Comparison of ENCODE assay signal across 10 cellular contexts in genomic region chr7:4845740-4846142, GRCh38. TPM values are rescaled to one million over a fixed set of nuclear protein-coding genes. Genes with fewer than 3 reads are reported as not detected.
DNase-seq lines count a peak whose midpoint lies in the region; ATAC-seq and TF ChIP-seq lines count a peak whose summit lies in the region.
"Had no signal": no experiment of that assay in that cellular context is flagged by ENCODE, and none has a peak within 500 bp of the region (broad histone marks: within the 10 kb centered on the region; RNA-seq: fewer than 3 reads in every experiment).

No MANE protein-coding gene starts in this region.

- H3K27me3 Mint-ChIP-seq in progenitor cell of endocrine pancreas = peaks cover 14% of the 10 kb centered on the region
- H3K27me3 Mint-ChIP-seq in activated T-helper 17 cell treated with anti-CD3 and anti-CD28 coated beads, Interleukin-2, amount 50 U/mL, for 72 hours = peaks cover 7% of the 10 kb centered on the region

- H3K4me3 ChIP-seq in foreskin fibroblast (ENCODE audit: low read depth in 1 of 2, low read length in 2 of 2) = no peak overlapping the region

- no peaks in the 10 kb centered on the region for H3K36me3 Mint-ChIP-seq in progenitor cell of endocrine pancreas (ENCODE audit: insufficient read depth)
- H3K36me3 Mint-ChIP-seq in activated T-helper 17 cell treated with anti-CD3 and anti-CD28 coated beads, Interleukin-2, amount 50 U/mL, for 72 hours (ENCODE audit: low read depth) = no peaks in the 10 kb centered on the region

- H3K4me1 ChIP-seq in foreskin keratinocyte = no peaks in the 10 kb centered on the region

- no peaks in the 10 kb centered on the region for H3K4me1 Mint-ChIP-seq in progenitor cell of endocrine pancreas (ENCODE audit: low read depth)
- no peaks in the 10 kb centered on the region for H3K4me1 Mint-ChIP-seq in activated T-helper 17 cell treated with anti-CD3 and anti-CD28 coated beads, Interleukin-2, amount 50 U/mL, for 72 hours

- peak overlapping the region; percentile 52 for H3K4me3 Mint-ChIP-seq in progenitor cell of endocrine pancreas (ENCODE audit: low read depth)
- no peak overlapping the region for H3K4me3 Mint-ChIP-seq in activated T-helper 17 cell treated with anti-CD3 and anti-CD28 coated beads, Interleukin-2, amount 50 U/mL, for 72 hours

- ATAC-seq in HG02678 (IDR thresholded peaks at IDR 0.05; ENCODE audit: unreplicated experiment) (no peak), foreskin keratinocyte (no peak)
- ATAC-seq in activated T-helper 17 cell treated with anti-CD3 and anti-CD28 coated beads, Interleukin-2, amount 50 U/mL, for 72 hours (replicated peaks) = no peak

- DNase-seq in ELF-1 (ENCODE audit: low read depth, low spot score) (peak; percentile 79), NCI-H69 (lab: John Stamatoyannopoulos, UW) (peak; percentile 85), foreskin fibroblast (peak in 1 of 2 donors; percentile 21), progenitor cell of endocrine pancreas (ENCODE audit: low spot score, unreplicated experiment) (no peak), NCI-H345 treated with DMSO at 0.1 percent for 48 hours (lab: John Stamatoyannopoulos, UW; ENCODE audit: unreplicated experiment) (no peak), foreskin keratinocyte (no peak)
- DNase-seq: islet precursor cell, NCI-H2081 treated with DMSO at 0.1 percent for 48 hours had no signal

- no peaks in the 10 kb centered on the region for H3K9me3 Mint-ChIP-seq in progenitor cell of endocrine pancreas (ENCODE audit: low read depth)
- H3K9me3 Mint-ChIP-seq in activated T-helper 17 cell treated with anti-CD3 and anti-CD28 coated beads, Interleukin-2, amount 50 U/mL, for 72 hours = no peaks in the 10 kb centered on the region

- TF ChIP-seq CTCF in foreskin fibroblast (IDR thresholded peaks at IDR 0.05; ENCODE audit: low read depth, low read length) = peak; percentile 8
- TF ChIP-seq CTCF in progenitor cell of endocrine pancreas (IDR thresholded peaks at IDR 0.05; ENCODE audit: unreplicated experiment) = peak; percentile 62
- TF ChIP-seq CTCF in foreskin keratinocyte (conservative IDR thresholded peaks at IDR 0.05) = no peak

- H3K27me3 ChIP-seq in foreskin keratinocyte = no peaks in the 10 kb centered on the region

- peak overlapping the region; percentile 4 for H3K27ac Mint-ChIP-seq in progenitor cell of endocrine pancreas
- H3K27ac Mint-ChIP-seq in activated T-helper 17 cell treated with anti-CD3 and anti-CD28 coated beads, Interleukin-2, amount 50 U/mL, for 72 hours = no peak overlapping the region

- H3K27ac ChIP-seq in foreskin keratinocyte = no peak overlapping the region

RNA-seq across cellular contexts. Expression of gene PAPOLB, which starts 16.1 kb away (rescaled TPM):
- total RNA-seq in progenitor cell of endocrine pancreas (0.07 and 0.10 TPM in 2 replicates), foreskin keratinocyte (not detected in 2 replicates)
- total RNA-seq in activated T-helper 17 cell treated with anti-CD3 and anti-CD28 coated beads, Interleukin-2, amount 50 U/mL, for 72 hours = not detected
- not detected in 2 replicates for polyA plus RNA-seq in foreskin keratinocyte

RNA-seq across cellular contexts. Expression of gene RADIL, which starts 37.8 kb away (rescaled TPM):
- total RNA-seq in progenitor cell of endocrine pancreas (1.8 and 2.0 TPM in 2 replicates), foreskin keratinocyte (0.04 and 0.07 TPM in 2 replicates)
- total RNA-seq in activated T-helper 17 cell treated with anti-CD3 and anti-CD28 coated beads, Interleukin-2, amount 50 U/mL, for 72 hours = under 1 TPM; 0.08 to 0.56 TPM
- polyA plus RNA-seq in foreskin keratinocyte = 0.04 and 0.11 TPM in 2 replicates

Comparison
In these comparisons a context has a peak if more than half of its experiments do, and no peak if none do; other contexts are left out.
1. DNase-seq: peak in ELF-1 (single experiment) and NCI-H69 (single experiment); none in progenitor cell of endocrine pancreas (single experiment), NCI-H345 treated with DMSO at 0.1 percent for 48 hours (single experiment) and foreskin keratinocyte (0 of 2).